In the genomic region with DNA sequence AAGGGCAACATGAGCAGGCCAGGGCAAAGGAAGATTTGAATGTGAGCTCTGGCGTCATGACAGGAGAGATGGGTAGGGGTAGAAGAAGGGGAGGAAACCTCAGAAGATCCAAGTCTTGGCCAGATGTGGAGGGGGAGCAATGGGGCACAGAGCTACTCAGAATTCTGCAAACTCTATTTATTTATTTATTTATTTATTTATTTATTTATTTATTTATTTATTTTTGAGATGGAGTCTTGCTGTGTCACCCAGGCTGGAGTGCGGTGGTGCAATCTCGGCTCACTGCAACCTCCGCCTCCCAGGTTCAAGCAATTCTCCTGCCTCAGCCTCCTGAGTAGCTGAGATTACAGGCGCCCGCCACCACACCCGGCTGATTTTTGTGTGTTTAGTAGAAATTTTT, we compare ENCODE assay signal across 14 cellular contexts. TPM values are rescaled to one million over a fixed set of nuclear protein-coding genes. Genes with fewer than 3 reads are reported as not detected.
"Had no signal": no experiment of that assay in that cellular context is flagged by ENCODE, and none has a peak within 500 bp of the region (broad histone marks: within the 10 kb centered on the region; RNA-seq: fewer than 3 reads in every experiment).

No MANE protein-coding gene starts in this region.

RNA-seq across cellular contexts. Expression of a gene that starts 21.2 kb away (rescaled TPM):
- total RNA-seq: activated B cell treated with CpG ODN at 0.5 μM for 24 hours; activated CD4-positive, alpha-beta memory T cell treated with anti-CD3 and anti-CD28 coated beads for 36 hours; activated CD4-positive, alpha-beta T cell treated with anti-CD3 and anti-CD28 coated beads, Interleukin-2, amount 10 ng/mL, durations not matched to agents 24 days and 14 days; activated CD8-positive, alpha-beta memory T cell treated with anti-CD3 and anti-CD28 coated beads for 36 hours; activated CD8-positive, alpha-beta T cell treated with anti-CD3 and anti-CD28 coated beads for 36 hours; activated naive CD8-positive, alpha-beta T cell treated with anti-CD3 and anti-CD28 coated beads for 36 hours; activated T-helper 2 cell treated with anti-CD3 and anti-CD28 coated beads, Interferon-gamma antibody, Interleukin-2, Interleukin-4, amounts not matched to agents 10 μg/mL and 5 μg/mL and 100 μg/mL, durations not matched to agents 14 hours and 24 hours and 36 hours; astrocyte; cardiac muscle cell; chondrocyte had no signal
- polyA plus RNA-seq: cardiac muscle cell had no signal

RNA-seq across cellular contexts. Expression of a gene that starts 25.2 kb away (rescaled TPM):
- total RNA-seq: activated B cell treated with CpG ODN at 0.5 μM for 24 hours; activated CD4-positive, alpha-beta T cell treated with anti-CD3 and anti-CD28 coated beads, Interleukin-2, amount 10 ng/mL, durations not matched to agents 24 days and 14 days; adrenal gland; astrocyte; body of pancreas; bronchial epithelial cell; cardiac muscle cell; chondrocyte had no signal
- polyA plus RNA-seq: aorta, cardiac muscle cell had no signal
